1 cellular context compared by ENCODE assay signal in the genomic region with DNA sequence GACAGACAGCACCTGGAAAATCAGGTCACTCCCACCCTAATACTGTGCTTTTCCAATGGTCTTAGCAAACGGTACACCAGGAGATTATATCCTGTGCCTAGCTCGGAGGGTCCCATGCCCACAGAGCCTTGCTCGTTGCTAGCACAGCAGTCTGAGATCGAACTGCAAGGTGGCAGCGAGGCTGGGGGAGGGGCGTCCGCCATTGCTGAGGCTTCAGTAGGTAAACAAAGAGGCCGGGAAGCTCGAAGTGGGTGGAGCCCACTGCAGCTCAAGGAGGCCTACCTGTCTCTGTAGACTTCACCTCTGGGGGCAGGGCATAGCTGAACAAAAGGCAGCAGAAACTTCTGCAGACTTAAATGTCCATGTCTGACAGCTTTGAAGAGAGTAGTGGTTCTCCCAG. TPM values are rescaled to one million over a fixed set of nuclear protein-coding genes. Genes with fewer than 3 reads are reported as not detected.
"Had no signal": no experiment of that assay in that cellular context is flagged by ENCODE, and none has a peak within 500 bp of the region (broad histone marks: within the 10 kb centered on the region; RNA-seq: fewer than 3 reads in every experiment).

No MANE protein-coding gene starts in this region.

RNA-seq across cellular contexts. Expression of a gene that starts 14.2 kb away (rescaled TPM):
- total RNA-seq: HT-29 had no signal
